8 cellular contexts compared by ENCODE assay signal in genomic region chr5:13957032-13957645, GRCh38. TPM values are rescaled to one million over a fixed set of nuclear protein-coding genes. Genes with fewer than 3 reads are reported as not detected.
DNase-seq lines count a peak whose midpoint lies in the region; ATAC-seq and TF ChIP-seq lines count a peak whose summit lies in the region.

No MANE protein-coding gene starts in this region.

- H3K4me1 ChIP-seq in SK-N-SH (ENCODE audit: control insufficient read depth in 1 of 2, insufficient read depth in 2 of 2, low read depth in 1 of 2, low read length in 1 of 2) = 0 out of 4 replicates have a peak, but pooled peaks cover 0 to 7% of the 10 kb centered on the region in 2 experiments

- DNase-seq in AG08395 (ENCODE audit: low spot score) (peak; percentile 74), NCI-H1092 (lab: John Stamatoyannopoulos, UW) (peak; percentile 53), SK-N-SH (peak; percentile 49), fibroblast of villous mesenchyme (ENCODE audit: low read depth) (peak; percentile 61), renal cortical epithelial cell (ENCODE audit: low read depth) (peak; percentile 82)
- DNase-seq in activated CD4-positive, alpha-beta memory T cell treated with anti-CD3 and anti-CD28 coated beads for 36 hours = no peak

- peaks cover 2% of the 10 kb centered on the region for H3K9me3 Mint-ChIP-seq in activated CD4-positive, alpha-beta memory T cell treated with anti-CD3 and anti-CD28 coated beads for 36 hours

- no peaks in the 10 kb centered on the region for H3K9me2 ChIP-seq in SK-N-SH

- TF ChIP-seq CTCF in SK-N-SH (IDR thresholded peaks at IDR 0.05) (peak; percentile 85), fibroblast of villous mesenchyme (IDR thresholded peaks at IDR 0.05; ENCODE audit: insufficient read depth, low read depth, low read length) (peak; percentile 83)

- no peak overlapping the region; a peak in 1 of 4 replicates for H3K4me3 ChIP-seq in SK-N-SH (ENCODE audit: low read depth in 2 of 2, low read length in 1 of 2)
- no peak overlapping the region for H3K4me3 ChIP-seq in fibroblast of villous mesenchyme (ENCODE audit: low read depth, low read length)

- peak; percentile 84 for TF ChIP-seq RAD21 in SK-N-SH (IDR thresholded peaks at IDR 0.05; ENCODE audit: low read length)

- H3K79me2 ChIP-seq in SK-N-SH (ENCODE audit: insufficient read depth) = no peaks in the 10 kb centered on the region

- no peak overlapping the region for H3K4me2 ChIP-seq in SK-N-SH

- H3K36me3 ChIP-seq in SK-N-SH (replicated peaks in 1 of 2; ENCODE audit: control insufficient read depth in 1 of 2, insufficient read depth in 2 of 2, low read length in 1 of 2) = no peaks in the 10 kb centered on the region

- no peaks in the 10 kb centered on the region for H3K27me3 Mint-ChIP-seq in activated CD4-positive, alpha-beta memory T cell treated with anti-CD3 and anti-CD28 coated beads for 36 hours

- no peak overlapping the region for H3K4me3 Mint-ChIP-seq in activated CD4-positive, alpha-beta memory T cell treated with anti-CD3 and anti-CD28 coated beads for 36 hours

- H3K9ac ChIP-seq in SK-N-SH = no peak overlapping the region

- ATAC-seq in GM18502 (IDR thresholded peaks at IDR 0.05; ENCODE audit: poor library complexity, unreplicated experiment) = peak; percentile 95
- peak; percentile 90 for ATAC-seq in HG02798 (IDR thresholded peaks at IDR 0.05; ENCODE audit: poor library complexity, unreplicated experiment)

- H2AFZ ChIP-seq in SK-N-SH (ENCODE audit: low read depth) = no peak overlapping the region

- POLR2A ChIA-PET in SK-N-SH (lab: Yijun Ruan, JAX) = no interaction called here
- POLR2A ChIA-PET in activated CD4-positive, alpha-beta memory T cell treated with anti-CD3 and anti-CD28 coated beads for 36 hours (lab: Charles Lee) = no interaction called here

- no peaks in the 10 kb centered on the region for H4K20me1 ChIP-seq in SK-N-SH (ENCODE audit: insufficient read depth)

- H3K27ac ChIP-seq in SK-N-SH (ENCODE audit: low read depth in 2 of 2, low read length in 1 of 2) = no peak overlapping the region

- no peak overlapping the region for H3K27ac Mint-ChIP-seq in activated CD4-positive, alpha-beta memory T cell treated with anti-CD3 and anti-CD28 coated beads for 36 hours

- H3K27me3 ChIP-seq in SK-N-SH (ENCODE audit: insufficient read depth) = peaks cover 11% of the 10 kb centered on the region; the same call in 1 of the 2 replicates

- H3K36me3 Mint-ChIP-seq in activated CD4-positive, alpha-beta memory T cell treated with anti-CD3 and anti-CD28 coated beads for 36 hours = no peaks in the 10 kb centered on the region

- CTCF ChIA-PET in SK-N-SH (lab: Yijun Ruan, JAX) = interaction anchor here (0.6 to 2.1 kb wide), 8 partner anchors 10 to 738 kb away, joined by 3 to 10 read pairs (median 4); no protein-coding TSS in a partner anchor
- CTCF ChIA-PET in activated CD4-positive, alpha-beta memory T cell treated with anti-CD3 and anti-CD28 coated beads for 36 hours (lab: Charles Lee) = no interaction called here

- H3K9me3 ChIP-seq in SK-N-SH = no peaks in the 10 kb centered on the region

- TF ChIP-seq EP300 in SK-N-SH (IDR thresholded peaks at IDR 0.05; ENCODE audit: borderline replicate concordance in 1 of 2, low read depth in 1 of 2, low read length in 1 of 2) = no peak

- H3K4me1 Mint-ChIP-seq in activated CD4-positive, alpha-beta memory T cell treated with anti-CD3 and anti-CD28 coated beads for 36 hours (ENCODE audit: low read depth) = no peaks in the 10 kb centered on the region

- H3F3A ChIP-seq in SK-N-SH (replicated peaks; ENCODE audit: insufficient read depth) = peaks cover 3% of the 10 kb centered on the region

- intact Hi-C loops in activated CD4-positive, alpha-beta memory T cell treated with anti-CD3 and anti-CD28 coated beads for 36 hours (cut with micrococcal nuclease) = no loop called here

TF ChIP-seq in SK-N-SH, 30 proteins besides CTCF, POLR2A, EP300 and RAD21:
- TF ChIP-seq TCF12 (IDR thresholded peaks at IDR 0.05) (no peak), REST (IDR thresholded peaks at IDR 0.05; ENCODE audit: low read depth, low read length) (no peak), SMC3 (IDR thresholded peaks at IDR 0.05; ENCODE audit: low read depth, low read length) (peak; percentile 53)
- TF ChIP-seq, protein P1, sequence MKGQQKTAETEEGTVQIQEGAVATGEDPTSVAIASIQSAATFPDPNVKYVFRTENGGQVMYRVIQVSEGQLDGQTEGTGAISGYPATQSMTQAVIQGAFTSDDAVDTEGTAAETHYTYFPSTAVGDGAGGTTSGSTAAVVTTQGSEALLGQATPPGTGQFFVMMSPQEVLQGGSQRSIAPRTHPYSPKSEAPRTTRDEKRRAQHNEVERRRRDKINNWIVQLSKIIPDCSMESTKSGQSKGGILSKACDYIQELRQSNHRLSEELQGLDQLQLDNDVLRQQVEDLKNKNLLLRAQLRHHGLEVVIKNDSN (IDR thresholded peaks at IDR 0.05; ENCODE audit: borderline replicate concordance, low read depth) = no peak
TF ChIP-seq in SK-N-SH: peak in this region for 1.

RNA-seq across cellular contexts. Expression of gene DNAH5, which starts 12.7 kb away (rescaled TPM):
- polyA plus RNA-seq in SK-N-SH (2012; rRNA removed) = 0.74 and 1.0 TPM in 2 replicates
- 1.1 and 1.2 TPM in 2 replicates for polyA plus RNA-seq in SK-N-SH (2012; cell fraction: cytosol; rRNA removed)
- 0.69 and 1.0 TPM in 2 replicates for polyA plus RNA-seq in SK-N-SH (2012; cell fraction: nucleus; rRNA removed)
- 0.97 and 1.3 TPM in 2 replicates for total RNA-seq in fibroblast of villous mesenchyme
- total RNA-seq in renal cortical epithelial cell = 3.6 and 7.7 TPM in 2 replicates
- total RNA-seq in activated CD4-positive, alpha-beta memory T cell treated with anti-CD3 and anti-CD28 coated beads for 36 hours = not detected
